In the genomic region with DNA sequence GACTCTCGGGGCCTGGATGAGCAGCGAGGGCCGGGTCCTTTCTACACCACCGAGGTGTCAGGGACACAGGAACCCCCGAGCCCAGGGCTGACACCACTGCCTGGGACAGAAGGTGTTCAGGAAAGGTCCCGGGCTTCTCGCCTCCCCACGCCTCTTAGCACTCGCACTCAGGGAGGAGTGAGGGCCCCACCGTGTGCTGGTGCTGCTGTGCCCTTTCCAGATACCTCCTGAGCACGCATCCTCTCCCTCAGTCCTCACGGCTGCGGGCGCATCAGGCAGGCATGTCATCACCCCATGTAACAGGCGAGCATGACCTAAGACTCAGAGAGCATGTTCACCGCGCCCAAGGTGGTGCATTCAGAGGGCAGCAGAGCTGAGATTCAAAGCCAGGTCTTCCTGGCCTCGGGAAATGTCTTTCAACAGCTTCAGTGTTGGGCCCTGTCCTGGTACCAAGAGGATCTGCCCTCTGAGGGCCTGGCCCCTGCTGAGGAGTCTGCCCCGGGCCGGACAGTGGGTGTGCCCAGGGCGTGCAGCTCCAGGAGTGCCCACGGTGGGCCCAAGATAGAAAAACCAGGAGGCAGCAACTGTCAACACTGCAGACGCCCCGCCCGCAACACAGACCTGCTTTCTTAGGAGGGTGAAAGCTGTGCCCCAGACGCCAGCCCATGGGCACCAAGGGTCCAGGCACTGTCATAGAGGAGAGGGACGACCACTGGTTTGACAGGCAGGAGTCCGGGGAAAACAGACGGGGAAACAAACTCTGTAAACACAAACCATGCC, we compare ENCODE assay signal across 19 cellular contexts. TPM values are rescaled to one million over a fixed set of nuclear protein-coding genes. Genes with fewer than 3 reads are reported as not detected.
DNase-seq lines count a peak whose midpoint lies in the region; ATAC-seq and TF ChIP-seq lines count a peak whose summit lies in the region.
"Had no signal": no experiment of that assay in that cellular context is flagged by ENCODE, and none has a peak within 500 bp of the region (broad histone marks: within the 10 kb centered on the region; RNA-seq: fewer than 3 reads in every experiment).

No MANE protein-coding gene starts in this region.

- H3K27me3 Mint-ChIP-seq in H9 (ENCODE audit: low read depth) (no peaks in the 10 kb centered on the region; the same call in none of the 2 replicates), WTC11 (ENCODE audit: low read depth) (no peaks in the 10 kb centered on the region)

- no peak overlapping the region for H4K12ac ChIP-seq in trophoblast cell (ENCODE audit: low read depth, low read length)

- H3K18ac ChIP-seq in H9 (ENCODE audit: insufficient read length, low read depth, low read length) (no peak overlapping the region), trophoblast cell (ENCODE audit: low read length) (peak overlapping the region; percentile 4)

- intact Hi-C loops in left cardiac atrium (cut with DNase I): loop anchor here in 1 of 2 donors (10.0 kb wide), 1 partner anchor 79 kb away; no protein-coding TSS in a partner anchor

- H3K9me3 Mint-ChIP-seq in H9: no peaks in the 10 kb centered on the region
- H3K9me3 Mint-ChIP-seq in WTC11: no peaks in the 10 kb centered on the region
- H3K9me3 Mint-ChIP-seq: naive B cell; stimulated activated naive B cell treated with anti-CD40 and anti-IgM and Interleukin-4, amounts not matched to agents 10 μg/mL and 1 μg/mL and 100 μg/mL, for 72 hours had no signal

- no peaks in the 10 kb centered on the region for H3K23me2 ChIP-seq in H9 (ENCODE audit: insufficient read length, low read depth, low read length, poor library complexity, severe bottlenecking)

- peak overlapping the region; percentile 26; the same call in 1 of the 2 replicates for H3K14ac ChIP-seq in H9 (ENCODE audit: insufficient read depth, low read length)
- peak overlapping the region; percentile 28 for H3K14ac ChIP-seq in trophoblast cell (ENCODE audit: low read length)

- no peak overlapping the region for H3T11ph ChIP-seq in H9 (ENCODE audit: low read length)

- H3K23ac ChIP-seq in H9 (ENCODE audit: insufficient read length, low read depth, low read length) (no peak overlapping the region), trophoblast cell (ENCODE audit: low read length) (no peak overlapping the region)

- no peak overlapping the region for H4K8ac ChIP-seq in H9 (replicated peaks; ENCODE audit: insufficient read length, low read depth, low read length)
- no peak overlapping the region for H4K8ac ChIP-seq in trophoblast cell (ENCODE audit: low read depth, low read length)

- no peak overlapping the region for H3K27ac ChIP-seq in H9 (ENCODE audit: insufficient read length, low read depth, low read length)
- H3K27ac ChIP-seq in trophoblast cell (ENCODE audit: low read depth, low read length): peak overlapping the region; percentile 63

- H3K9ac ChIP-seq in H9 (ENCODE audit: extremely low read depth, insufficient read length, low read length) (no peak overlapping the region), trophoblast cell (ENCODE audit: low read length) (no peak overlapping the region)

- no peaks in the 10 kb centered on the region for H3K27me3 ChIP-seq in H9 (ENCODE audit: insufficient read depth, low read length)
- H3K27me3 ChIP-seq in trophoblast cell (ENCODE audit: insufficient read depth, low read length): no peaks in the 10 kb centered on the region

- H2BK20ac ChIP-seq in H9 (ENCODE audit: low read depth, low read length, poor library complexity, severe bottlenecking): no peak overlapping the region

- TF ChIP-seq CTCF in H9 (conservative IDR thresholded peaks at IDR 0.05): no peak
- TF ChIP-seq CTCF in WTC11 (IDR thresholded peaks at IDR 0.05): no peak

- H3K36me3 Mint-ChIP-seq in H9 (ENCODE audit: insufficient read depth in 1 of 3, low read depth in 3 of 3) (no peaks in the 10 kb centered on the region), WTC11 (no peaks in the 10 kb centered on the region)
- H3K36me3 Mint-ChIP-seq: naive B cell had no signal

- H2BK5ac ChIP-seq in H9 (ENCODE audit: insufficient read length, low read length) (no peak overlapping the region), trophoblast cell (ENCODE audit: low read depth, low read length, poor library complexity) (no peak overlapping the region)

- no peaks in the 10 kb centered on the region for H3K9me3 ChIP-seq in H9 (ENCODE audit: control insufficient read depth, low read depth, low read length)
- H3K9me3 ChIP-seq in trophoblast cell (ENCODE audit: insufficient read depth, low read depth, low read length): peaks cover 7% of the 10 kb centered on the region
- H3K9me3 ChIP-seq: prostate gland had no signal

- no peaks in the 10 kb centered on the region for H4K20me1 ChIP-seq in H9 (ENCODE audit: control insufficient read depth, insufficient read depth, insufficient read length)

- no peak overlapping the region for H4K91ac ChIP-seq in H9 (ENCODE audit: insufficient read length, low read depth, low read length)
- peak overlapping the region; percentile 76 for H4K91ac ChIP-seq in trophoblast cell (ENCODE audit: low read depth, low read length)

- no peak overlapping the region for H3K4ac ChIP-seq in H9 (ENCODE audit: low read depth, low read length)
- H3K4ac ChIP-seq in trophoblast cell (ENCODE audit: low read depth, low read length): no peak overlapping the region

- no peak overlapping the region for H2BK15ac ChIP-seq in H9 (ENCODE audit: low read depth, low read length)

- ATAC-seq in WTC11 (no peak), left cardiac atrium (peak; percentile 8 to 24), GM19455 (IDR thresholded peaks at IDR 0.05; ENCODE audit: unreplicated experiment) (no peak), HG02885 (IDR thresholded peaks at IDR 0.05; ENCODE audit: poor library complexity, unreplicated experiment) (no peak), GM21360 (IDR thresholded peaks at IDR 0.05; ENCODE audit: unreplicated experiment) (no peak)
- ATAC-seq: left colon; stimulated activated naive B cell treated with anti-CD40 and anti-IgM and Interleukin-4, amounts not matched to agents 10 μg/mL and 1 μg/mL and 100 μg/mL, for 72 hours had no signal

- H3K4me3 ChIP-seq in trophoblast cell (ENCODE audit: low read depth, low read length): no peak overlapping the region
- H3K4me3 ChIP-seq: prostate gland had no signal

- POLR2A ChIA-PET in WTC11 (lab: Charles Lee): no interaction called here

- H3K4me1 ChIP-seq in H9 (ENCODE audit: insufficient read depth, low read length): no peaks in the 10 kb centered on the region
- peaks cover 32 to 35% of the 10 kb centered on the region in 2 experiments for H3K4me1 ChIP-seq in trophoblast cell (ENCODE audit: control insufficient read depth in 1 of 2, insufficient read depth in 2 of 2, low read length in 2 of 2)
- H3K4me1 ChIP-seq: prostate gland had no signal

- H2BK120ac ChIP-seq in H9 (ENCODE audit: low read depth, low read length, poor library complexity, severe bottlenecking) (no peak overlapping the region), trophoblast cell (ENCODE audit: insufficient read depth, low read length, poor library complexity) (peak overlapping the region; percentile 7)

- WGBS in H9 (ENCODE audit: extremely low coverage, insufficient read length, low lambda C conversion rate): no CpG with 5 or more reads among the region's 29 CpGs
- WGBS in trophoblast cell (ENCODE audit: extremely low coverage, insufficient coverage, insufficient read length): no CpG with 5 or more reads among the region's 29 CpGs

- H3K4me2 ChIP-seq in H9 (ENCODE audit: insufficient read depth, insufficient read length, low read length) (no peak overlapping the region), trophoblast cell (ENCODE audit: low read length) (no peak overlapping the region)

- H3K79me1 ChIP-seq in H9 (ENCODE audit: insufficient read depth, low read depth, low read length, poor library complexity, severe bottlenecking): no peaks in the 10 kb centered on the region
- peaks cover 25% of the 10 kb centered on the region for H3K79me1 ChIP-seq in trophoblast cell (ENCODE audit: low read length)

- H2AFZ ChIP-seq in H9 (ENCODE audit: low read length) (no peak overlapping the region), trophoblast cell (ENCODE audit: insufficient read depth, low read length, poor library complexity) (no peak overlapping the region)

- H3K4me3 Mint-ChIP-seq in H9: no peak overlapping the region
- no peak overlapping the region for H3K4me3 Mint-ChIP-seq in WTC11
- H3K4me3 Mint-ChIP-seq: stimulated activated naive B cell treated with anti-CD40 and anti-IgM and Interleukin-4, amounts not matched to agents 10 μg/mL and 1 μg/mL and 100 μg/mL, for 72 hours had no signal

- peaks cover 51 to 70% of the 10 kb centered on the region in 2 experiments for H3K36me3 ChIP-seq in trophoblast cell (ENCODE audit: control insufficient read depth in 1 of 2, insufficient read depth in 2 of 2, low read length in 2 of 2)

- H4K5ac ChIP-seq in H9 (ENCODE audit: insufficient read length, low read depth, low read length): no peak overlapping the region

- H3K27ac Mint-ChIP-seq in H9: peak overlapping the region in 1 of 3 experiments; percentile 35; a peak in 2 of 7 replicates
- H3K27ac Mint-ChIP-seq in WTC11: no peak overlapping the region
- H3K27ac Mint-ChIP-seq: naive B cell; stimulated activated naive B cell treated with anti-CD40 and anti-IgM and Interleukin-4, amounts not matched to agents 10 μg/mL and 1 μg/mL and 100 μg/mL, for 72 hours had no signal

- CTCF ChIA-PET in WTC11 (lab: Charles Lee): interaction anchor here (0.9 kb wide), 1 partner anchor 62 kb away, joined by 4 read pairs; no protein-coding TSS in a partner anchor

- H2BK12ac ChIP-seq in H9 (ENCODE audit: insufficient read length, low read depth, low read length) (no peak overlapping the region), trophoblast cell (ENCODE audit: low read length) (peak overlapping the region; percentile 10)

- DNase-seq in H9 (no peak), WTC11 (ENCODE audit: low spot score) (peak; percentile 7), left cardiac atrium (peak; percentile 29), trophoblast cell (no peak)
- DNase-seq in activated CD4-positive, alpha-beta T cell treated with anti-CD3 and anti-CD28 coated beads for 4 hours: no peak
- DNase-seq: activated CD4-positive, alpha-beta T cell treated with anti-CD3 and anti-CD28 coated beads for 1 hour; activated effector memory CD4-positive, alpha-beta T cell treated with Interleukin-2 at 50 U/mL for 16 hours; MM.1S; naive B cell; NCI-H187; NCI-H446 treated with DMSO at 0.1 percent for 48 hours; SIG-M5; stimulated activated naive B cell treated with anti-CD40 and anti-IgM and Interleukin-4, amounts not matched to agents 10 μg/mL and 1 μg/mL and 100 μg/mL, for 72 hours; T1000 had no signal

- no peaks in the 10 kb centered on the region for H3K79me2 ChIP-seq in H9 (ENCODE audit: insufficient read depth, low read length)
- no peaks in the 10 kb centered on the region for H3K79me2 ChIP-seq in trophoblast cell (ENCODE audit: control insufficient read depth, insufficient read depth, low read length, poor library complexity)

- H3K4me1 Mint-ChIP-seq in H9 (peaks cover 4 to 13% of the 10 kb centered on the region in 2 experiments), WTC11 (peaks cover 16% of the 10 kb centered on the region)
- H3K4me1 Mint-ChIP-seq: naive B cell had no signal

- H2AK5ac ChIP-seq in H9 (ENCODE audit: insufficient read length, low read length) (no peak overlapping the region), trophoblast cell (ENCODE audit: low read length) (peak overlapping the region; percentile 6)

- no peak overlapping the region for H3K56ac ChIP-seq in H9 (ENCODE audit: insufficient read length, low read depth, low read length)

RNA-seq across cellular contexts. Expression of a gene that starts 29.2 kb away (rescaled TPM):
- 1.1 and 1.4 TPM in 2 replicates for total RNA-seq in H9 (2021)
- 1.5 to 2.1 TPM (median 1.8 TPM) in 3 replicates for total RNA-seq in WTC11 (2021)
- total RNA-seq in left cardiac atrium: 100 to 1,000 TPM; 383 to 695 TPM
- 330 and 332 TPM in 2 replicates for polyA plus RNA-seq in trophoblast cell (2013)

Comparison
In these comparisons a context has a peak if more than half of its experiments do, and no peak if none do; other contexts are left out.
1. DNase-seq: peak in WTC11 (single experiment) and left cardiac atrium (single experiment); none in H9 (single experiment), trophoblast cell (0 of 2) and activated CD4-positive, alpha-beta T cell treated with anti-CD3 and anti-CD28 coated beads for 4 hours (0 of 2).
2. ATAC-seq: peak in left cardiac atrium (2 of 2); none in WTC11 (single experiment), GM19455 (single experiment), HG02885 (single experiment) and GM21360 (single experiment).
3. RNA of a gene that starts 29.2 kb away (total RNA-seq): 383 to 695 TPM in left cardiac atrium; 1.5 to 2.1 TPM in WTC11 and 1.1 to 1.4 TPM in H9; every median in the first group is over 100 times any median in the second.